1 cellular context compared by ENCODE assay signal in the genomic region with DNA sequence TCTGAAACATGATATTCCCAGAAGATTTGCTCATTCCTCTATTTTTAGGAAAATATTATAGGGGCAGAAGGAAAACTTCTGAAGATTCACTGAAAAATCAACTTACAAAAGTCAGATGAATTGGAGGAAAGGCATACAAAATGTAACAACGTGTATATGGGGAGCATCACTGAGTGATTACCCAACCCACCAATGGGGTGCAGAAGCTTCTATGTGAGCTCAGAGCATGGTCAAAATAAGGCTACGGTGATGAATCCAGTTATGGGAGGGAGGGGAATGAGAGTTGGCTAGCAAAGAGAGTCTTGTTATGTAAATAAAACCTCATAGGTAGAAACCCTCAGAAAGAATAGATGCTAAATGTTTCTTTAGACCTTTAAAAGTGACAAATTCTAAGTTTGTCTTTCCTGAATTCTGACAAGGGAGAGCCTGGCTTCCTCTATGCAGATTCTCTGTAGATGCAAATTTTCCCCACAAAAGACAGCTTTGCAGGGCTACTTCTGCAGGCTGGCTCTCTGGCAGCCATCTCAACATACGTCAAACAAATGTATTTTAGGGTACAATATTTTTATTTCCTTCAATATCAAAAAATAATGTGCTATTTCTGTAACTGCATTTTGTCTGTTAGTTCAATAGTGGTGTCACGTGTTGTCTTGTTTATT.
TF ChIP-seq lines count a peak whose summit lies in the region.

No MANE protein-coding gene starts in this region.

TF ChIP-seq in GM23338, 12 proteins besides CTCF, POLR2A, EP300 and RAD21 (continued from another document):
- TF ChIP-seq, protein P1, sequence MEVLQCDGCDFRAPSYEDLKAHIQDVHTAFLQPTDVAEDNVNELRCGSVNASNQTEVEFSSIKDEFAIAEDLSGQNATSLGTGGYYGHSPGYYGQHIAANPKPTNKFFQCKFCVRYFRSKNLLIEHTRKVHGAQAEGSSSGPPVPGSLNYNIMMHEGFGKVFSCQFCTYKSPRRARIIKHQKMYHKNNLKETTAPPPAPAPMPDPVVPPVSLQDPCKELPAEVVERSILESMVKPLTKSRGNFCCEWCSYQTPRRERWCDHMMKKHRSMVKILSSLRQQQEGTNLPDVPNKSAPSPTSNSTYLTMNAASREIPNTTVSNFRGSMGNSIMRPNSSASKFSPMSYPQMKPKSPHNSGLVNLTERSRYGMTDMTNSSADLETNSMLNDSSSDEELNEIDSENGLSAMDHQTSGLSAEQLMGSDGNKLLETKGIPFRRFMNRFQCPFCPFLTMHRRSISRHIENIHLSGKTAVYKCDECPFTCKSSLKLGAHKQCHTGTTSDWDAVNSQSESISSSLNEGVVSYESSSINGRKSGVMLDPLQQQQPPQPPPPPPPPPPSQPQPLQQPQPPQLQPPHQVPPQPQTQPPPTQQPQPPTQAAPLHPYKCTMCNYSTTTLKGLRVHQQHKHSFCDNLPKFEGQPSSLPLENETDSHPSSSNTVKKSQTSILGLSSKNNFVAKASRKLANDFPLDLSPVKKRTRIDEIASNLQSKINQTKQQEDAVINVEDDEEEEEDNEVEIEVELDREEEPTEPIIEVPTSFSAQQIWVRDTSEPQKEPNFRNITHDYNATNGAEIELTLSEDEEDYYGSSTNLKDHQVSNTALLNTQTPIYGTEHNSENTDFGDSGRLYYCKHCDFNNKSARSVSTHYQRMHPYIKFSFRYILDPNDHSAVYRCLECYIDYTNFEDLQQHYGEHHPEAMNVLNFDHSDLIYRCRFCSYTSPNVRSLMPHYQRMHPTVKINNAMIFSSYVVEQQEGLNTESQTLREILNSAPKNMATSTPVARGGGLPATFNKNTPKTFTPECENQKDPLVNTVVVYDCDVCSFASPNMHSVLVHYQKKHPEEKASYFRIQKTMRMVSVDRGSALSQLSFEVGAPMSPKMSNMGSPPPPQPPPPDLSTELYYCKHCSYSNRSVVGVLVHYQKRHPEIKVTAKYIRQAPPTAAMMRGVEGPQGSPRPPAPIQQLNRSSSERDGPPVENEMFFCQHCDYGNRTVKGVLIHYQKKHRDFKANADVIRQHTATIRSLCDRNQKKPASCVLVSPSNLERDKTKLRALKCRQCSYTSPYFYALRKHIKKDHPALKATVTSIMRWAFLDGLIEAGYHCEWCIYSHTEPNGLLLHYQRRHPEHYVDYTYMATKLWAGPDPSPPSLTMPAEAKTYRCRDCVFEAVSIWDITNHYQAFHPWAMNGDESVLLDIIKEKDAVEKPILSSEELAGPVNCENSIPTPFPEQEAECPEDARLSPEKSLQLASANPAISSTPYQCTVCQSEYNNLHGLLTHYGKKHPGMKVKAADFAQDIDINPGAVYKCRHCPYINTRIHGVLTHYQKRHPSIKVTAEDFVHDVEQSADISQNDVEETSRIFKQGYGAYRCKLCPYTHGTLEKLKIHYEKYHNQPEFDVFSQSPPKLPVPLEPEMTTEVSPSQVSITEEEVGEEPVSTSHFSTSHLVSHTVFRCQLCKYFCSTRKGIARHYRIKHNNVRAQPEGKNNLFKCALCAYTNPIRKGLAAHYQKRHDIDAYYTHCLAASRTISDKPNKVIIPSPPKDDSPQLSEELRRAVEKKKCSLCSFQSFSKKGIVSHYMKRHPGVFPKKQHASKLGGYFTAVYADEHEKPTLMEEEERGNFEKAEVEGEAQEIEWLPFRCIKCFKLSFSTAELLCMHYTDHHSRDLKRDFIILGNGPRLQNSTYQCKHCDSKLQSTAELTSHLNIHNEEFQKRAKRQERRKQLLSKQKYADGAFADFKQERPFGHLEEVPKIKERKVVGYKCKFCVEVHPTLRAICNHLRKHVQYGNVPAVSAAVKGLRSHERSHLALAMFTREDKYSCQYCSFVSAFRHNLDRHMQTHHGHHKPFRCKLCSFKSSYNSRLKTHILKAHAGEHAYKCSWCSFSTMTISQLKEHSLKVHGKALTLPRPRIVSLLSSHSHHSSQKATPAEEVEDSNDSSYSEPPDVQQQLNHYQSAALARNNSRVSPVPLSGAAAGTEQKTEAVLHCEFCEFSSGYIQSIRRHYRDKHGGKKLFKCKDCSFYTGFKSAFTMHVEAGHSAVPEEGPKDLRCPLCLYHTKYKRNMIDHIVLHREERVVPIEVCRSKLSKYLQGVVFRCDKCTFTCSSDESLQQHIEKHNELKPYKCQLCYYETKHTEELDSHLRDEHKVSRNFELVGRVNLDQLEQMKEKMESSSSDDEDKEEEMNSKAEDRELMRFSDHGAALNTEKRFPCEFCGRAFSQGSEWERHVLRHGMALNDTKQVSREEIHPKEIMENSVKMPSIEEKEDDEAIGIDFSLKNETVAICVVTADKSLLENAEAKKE (CRISPR knock-in tag; IDR thresholded peaks at IDR 0.05) = no peak
- no peak for TF ChIP-seq EZH2phosphoT487 (IDR thresholded peaks at IDR 0.05; ENCODE audit: unreplicated experiment)
- TF ChIP-seq EZH2 (IDR thresholded peaks at IDR 0.05; ENCODE audit: low read depth, unreplicated experiment) = no peak
TF ChIP-seq in GM23338: peak in this region for 0.
